In the genomic region with DNA sequence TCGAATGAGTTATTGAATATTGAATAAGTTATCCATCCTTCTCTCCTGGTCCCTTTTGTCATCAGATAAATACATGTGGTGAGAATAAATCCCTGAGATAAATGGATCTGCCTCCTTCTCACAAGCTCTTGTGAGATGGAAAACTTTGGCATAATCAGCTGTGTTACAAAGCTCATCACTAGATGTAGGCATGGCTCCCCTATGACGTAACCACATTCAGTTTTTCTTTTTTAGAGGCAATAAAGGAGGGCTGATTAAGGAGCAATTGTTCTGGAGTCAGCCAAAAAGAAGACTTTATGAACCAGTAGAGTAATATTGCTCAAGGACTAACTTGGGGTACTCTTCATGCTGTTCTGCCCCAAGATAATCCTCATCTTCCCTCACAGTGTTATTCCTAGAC, we compare ENCODE assay signal across 34 cellular contexts.
"Had no signal": no experiment of that assay in that cellular context is flagged by ENCODE, and none has a peak within 500 bp of the region (broad histone marks: within the 10 kb centered on the region; RNA-seq: fewer than 3 reads in every experiment).

No MANE protein-coding gene starts in this region.

- H3K36me3 Mint-ChIP-seq: activated naive CD4-positive, alpha-beta T cell treated with anti-CD3 and anti-CD28 coated beads, Interleukin-2, amount 10 ng/mL, durations not matched to agents 7 days and 5 days; activated naive CD8-positive, alpha-beta T cell had no signal

- H3K4me3 Mint-ChIP-seq: activated CD4-positive, alpha-beta T cell treated with anti-CD3 and anti-CD28 coated beads for 36 hours; activated CD4-positive, alpha-beta T cell treated with anti-CD3 and anti-CD28 coated beads, Interleukin-2, amount 10 ng/mL, durations not matched to agents 7 days and 5 days; activated naive CD4-positive, alpha-beta T cell treated with anti-CD3 and anti-CD28 coated beads, Interleukin-2, amount 10 ng/mL, durations not matched to agents 7 days and 5 days; activated naive CD8-positive, alpha-beta T cell; activated naive CD8-positive, alpha-beta T cell treated with anti-CD3 and anti-CD28 coated beads, Interleukin-2, amount 50 U/mL, for 24 hours; activated T-cell treated with anti-CD3 and anti-CD28 coated beads, Interleukin-2, amount 50 U/mL, for 4 hours; activated T-helper 1 cell treated with anti-CD3 and anti-CD28 coated beads, Interleukin-12 subunit alpha, Interleukin-12 subunit beta, Interleukin-2, Interleukin-4 antibody, amounts not matched to agents 30 ng/mL and 10 ng/mL and 1 ng/mL, durations not matched to agents 14 hours and 24 hours and 36 hours; T-helper 1 cell treated with Interleukin-12 subunit alpha and Interleukin-12 subunit beta and Interleukin-4 antibody, amounts not matched to agents 30 μg/mL and 1 μg/mL, for 36 hours; T-helper 2 cell treated with Interferon-gamma antibody and Interleukin-4, amounts not matched to agents 5 μg/mL and 100 μg/mL, for 36 hours; WTC11 had no signal

- H3K4me2 ChIP-seq: SK-N-SH had no signal

- DNase-seq: activated CD4-positive, alpha-beta T cell treated with anti-CD3 and anti-CD28 coated beads for 36 hours; activated CD4-positive, alpha-beta T cell treated with anti-CD3 and anti-CD28 coated beads, Interleukin-2, amount 10 ng/mL, durations not matched to agents 7 days and 5 days; activated CD4-positive, alpha-beta T cell treated with anti-CD3 and anti-CD28 coated beads, Interleukin-2, amount 50 U/mL, for 48 hours; activated CD8-positive, alpha-beta memory T cell treated with anti-CD3 and anti-CD28 coated beads, Interleukin-2, amount 50 U/mL, for 4 hours; activated effector memory CD4-positive, alpha-beta T cell treated with Interleukin-2 at 50 U/mL for 16 hours; activated naive CD4-positive, alpha-beta T cell treated with anti-CD3 and anti-CD28 coated beads, Interleukin-2, amount 10 ng/mL, durations not matched to agents 7 days and 5 days; activated naive CD8-positive, alpha-beta T cell treated with anti-CD3 and anti-CD28 coated beads, Interleukin-2, amount 50 U/mL, for 24 hours; activated T-cell treated with anti-CD3 and anti-CD28 coated beads for 4 hours; activated T-cell treated with anti-CD3 and anti-CD28 coated beads, Interleukin-2, amount 50 U/mL, for 4 hours; Kasumi-1; KG1; MM.1S; NCI-H1092; NCI-H1436 treated with DMSO at 0.1 percent for 48 hours; NCI-H1694 treated with DMSO at 0.1 percent for 48 hours; NCI-H2029; NCI-H345; NCI-H510A; NCI-H526; NCI-H748 treated with DMSO at 0.1 percent for 48 hours; NK-92 treated with Interleukin-12 subunit alpha and Interleukin-12 subunit beta, amount 100 ng/mL, for 24 hours; PC-3; Peyer's patch; RPMI8226; SHP77 treated with DMSO at 0.1 percent for 48 hours; SK-N-SH had no signal

- H3K27me3 Mint-ChIP-seq: activated naive CD8-positive, alpha-beta T cell; activated naive CD8-positive, alpha-beta T cell treated with anti-CD3 and anti-CD28 coated beads, Interleukin-2, amount 50 U/mL, for 24 hours had no signal

- H3K27ac Mint-ChIP-seq: activated CD4-positive, alpha-beta T cell treated with anti-CD3 and anti-CD28 coated beads for 36 hours; activated CD4-positive, alpha-beta T cell treated with anti-CD3 and anti-CD28 coated beads, Interleukin-2, amount 10 ng/mL, durations not matched to agents 7 days and 5 days; activated naive CD4-positive, alpha-beta T cell treated with anti-CD3 and anti-CD28 coated beads, Interleukin-2, amount 10 ng/mL, durations not matched to agents 7 days and 5 days; activated naive CD8-positive, alpha-beta T cell; activated naive CD8-positive, alpha-beta T cell treated with anti-CD3 and anti-CD28 coated beads, Interleukin-2, amount 50 U/mL, for 24 hours; activated T-helper 1 cell treated with anti-CD3 and anti-CD28 coated beads, Interleukin-12 subunit alpha, Interleukin-12 subunit beta, Interleukin-2, Interleukin-4 antibody, amounts not matched to agents 30 ng/mL and 10 ng/mL and 1 ng/mL, durations not matched to agents 14 hours and 24 hours and 36 hours; T-helper 1 cell treated with Interleukin-12 subunit alpha and Interleukin-12 subunit beta and Interleukin-4 antibody, amounts not matched to agents 30 μg/mL and 1 μg/mL, for 36 hours; T-helper 2 cell treated with Interferon-gamma antibody and Interleukin-4, amounts not matched to agents 5 μg/mL and 100 μg/mL, for 36 hours; WTC11 had no signal

- H3K27ac ChIP-seq: ascending aorta, Peyer's patch, SJSA1 had no signal

- ATAC-seq: activated CD4-positive, alpha-beta T cell treated with anti-CD3 and anti-CD28 coated beads for 36 hours; activated CD4-positive, CD25-positive, alpha-beta regulatory T cell treated with anti-CD3 and anti-CD28 coated beads, Interleukin-2, amount 50 U/mL, for 24 hours; activated naive CD8-positive, alpha-beta T cell treated with anti-CD3 and anti-CD28 coated beads, Interleukin-2, amount 50 U/mL, for 24 hours; activated T-cell treated with anti-CD3 and anti-CD28 coated beads, Interleukin-2, amount 50 U/mL, for 4 hours; WTC11 had no signal

- H3K9ac ChIP-seq: SK-N-SH had no signal

- H3K9me3 Mint-ChIP-seq: activated T-helper 1 cell treated with anti-CD3 and anti-CD28 coated beads, Interleukin-12 subunit alpha, Interleukin-12 subunit beta, Interleukin-2, Interleukin-4 antibody, amounts not matched to agents 30 ng/mL and 10 ng/mL and 1 ng/mL, durations not matched to agents 14 hours and 24 hours and 36 hours; T-helper 1 cell treated with Interleukin-12 subunit alpha and Interleukin-12 subunit beta and Interleukin-4 antibody, amounts not matched to agents 30 μg/mL and 1 μg/mL, for 36 hours; T-helper 2 cell treated with Interferon-gamma antibody and Interleukin-4, amounts not matched to agents 5 μg/mL and 100 μg/mL, for 36 hours had no signal

- H3K36me3 ChIP-seq: ascending aorta, Peyer's patch, SJSA1 had no signal

- H3K4me3 ChIP-seq: ascending aorta, Peyer's patch, SJSA1 had no signal

- H3K4me1 ChIP-seq: ascending aorta, Peyer's patch, SJSA1 had no signal

- H3K9me3 ChIP-seq: ascending aorta, Peyer's patch, SJSA1, SK-N-SH had no signal

- H3K4me1 Mint-ChIP-seq: activated CD4-positive, alpha-beta T cell treated with anti-CD3 and anti-CD28 coated beads, Interleukin-2, amount 10 ng/mL, durations not matched to agents 7 days and 5 days; activated naive CD4-positive, alpha-beta T cell treated with anti-CD3 and anti-CD28 coated beads, Interleukin-2, amount 10 ng/mL, durations not matched to agents 7 days and 5 days; activated naive CD8-positive, alpha-beta T cell treated with anti-CD3 and anti-CD28 coated beads, Interleukin-2, amount 50 U/mL, for 24 hours had no signal

- H3K27me3 ChIP-seq: ascending aorta, Peyer's patch, SJSA1 had no signal
